In genomic region chr5:137278476-137278875, GRCh38 we compare ENCODE assay signal across 17 cellular contexts.
"Had no signal": no experiment of that assay in that cellular context is flagged by ENCODE, and none has a peak within 500 bp of the region (broad histone marks: within the 10 kb centered on the region; RNA-seq: fewer than 3 reads in every experiment).

No MANE protein-coding gene starts in this region.

- H3K4me3 ChIP-seq: esophagus squamous epithelium, heart left ventricle, lung, ovary, right atrium auricular region, smooth muscle cell had no signal

- FAIRE-seq: colon had no signal

- H3K4me1 ChIP-seq: esophagus squamous epithelium had no signal

- H3K4me2 ChIP-seq: smooth muscle cell had no signal

- H3K27ac ChIP-seq: epithelial cell of prostate, esophagus squamous epithelium, heart left ventricle, ovary, right atrium auricular region had no signal

- ATAC-seq: effector memory CD8-positive, alpha-beta T cell; heart left ventricle; left colon; left ventricle myocardium superior; naive thymus-derived CD8-positive, alpha-beta T cell had no signal

- H3K9me3 ChIP-seq: esophagus squamous epithelium, heart left ventricle, ovary, right atrium auricular region had no signal

- DNase-seq: effector memory CD8-positive, alpha-beta T cell; esophagus squamous epithelium; foreskin melanocyte; heart left ventricle; hippocampal formation; left colon; left ventricle myocardium superior; naive thymus-derived CD8-positive, alpha-beta T cell; nucleus accumbens; ovary; stimulated activated CD4-positive, alpha-beta T cell treated with anti-CD3 and anti-CD28 coated beads, Interleukin-2, amount 100 ng/mL, for 48 hours; stimulated activated naive CD4-positive, alpha-beta T cell treated with Interleukin-2 at 50 U/mL for 16 hours had no signal

- H3K27me3 ChIP-seq: esophagus squamous epithelium, heart left ventricle, ovary, right atrium auricular region had no signal

- H3K36me3 ChIP-seq: esophagus squamous epithelium, heart left ventricle, ovary, right atrium auricular region had no signal
